Comparison of ENCODE assay signal across 8 cellular contexts in the genomic region with DNA sequence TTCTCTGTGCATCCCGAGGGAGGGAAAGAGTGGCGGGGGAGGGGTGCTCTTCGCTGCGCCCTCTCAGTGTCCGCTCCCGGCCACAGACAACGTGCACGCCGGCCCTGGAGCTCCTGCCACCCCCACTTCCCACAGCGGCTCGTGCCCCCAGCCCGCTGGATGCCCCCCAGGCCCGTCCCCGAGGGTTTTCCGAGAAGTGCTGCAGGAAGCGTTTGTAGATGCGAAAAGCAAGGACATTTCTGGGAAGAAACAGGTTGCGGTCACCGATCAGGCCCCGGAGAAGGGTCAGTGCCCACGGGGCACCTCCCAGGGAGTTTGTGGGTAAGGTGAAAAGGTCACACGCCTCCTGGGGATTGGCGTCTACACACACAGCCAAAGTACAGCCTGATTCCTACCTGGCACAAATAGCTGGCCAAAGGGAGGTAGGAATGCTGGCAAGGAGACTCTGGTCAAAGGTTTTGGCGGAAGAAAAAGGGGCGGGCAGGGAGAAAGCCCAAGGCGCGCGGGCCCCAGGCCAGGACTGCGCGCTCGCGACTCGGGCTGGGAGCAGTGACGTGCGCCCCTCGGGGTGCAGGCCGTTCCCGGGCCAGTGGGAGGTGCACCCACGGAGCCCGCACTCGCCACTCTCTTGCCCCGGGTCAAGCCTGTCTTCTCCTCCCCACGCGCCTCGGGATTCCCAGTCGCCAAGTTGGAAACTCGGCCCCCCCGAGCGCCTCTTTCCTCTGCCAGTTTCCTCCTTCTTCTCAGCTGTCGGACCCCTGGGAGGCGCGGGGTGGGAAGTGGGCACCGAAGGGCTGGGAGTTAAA. TPM values are rescaled to one million over a fixed set of nuclear protein-coding genes. Genes with fewer than 3 reads are reported as not detected.
DNase-seq lines count a peak whose midpoint lies in the region; TF ChIP-seq lines count a peak whose summit lies in the region.

No MANE protein-coding gene starts in this region.

- CTCF ChIA-PET in Calu3 (lab: Charles Lee): interaction anchor here (0.5 to 1.0 kb wide), 3 partner anchors 143 to 876 kb away, joined by 3 to 6 read pairs (median 3); no protein-coding TSS in a partner anchor

- H3K27ac Mint-ChIP-seq in Calu3 (ENCODE audit: unreplicated experiment) (peak overlapping the region; percentile 90), brain (peak overlapping the region; percentile 52 to 92 (median 82))

- H3K27me3 ChIP-seq in iPS-20b (ENCODE audit: insufficient read depth, low read length) (peaks cover 78% of the 10 kb centered on the region), skeletal muscle tissue (ENCODE audit: control insufficient read depth in 3 of 3, insufficient read depth in 3 of 3, low read length in 3 of 3) (no peaks in the 10 kb centered on the region)

- no peaks in the 10 kb centered on the region for H3K27me3 Mint-ChIP-seq in Calu3 (ENCODE audit: unreplicated experiment)
- peaks cover 48% of the 10 kb centered on the region for H3K27me3 Mint-ChIP-seq in brain

- H3K4me3 ChIP-seq in LNCaP clone FGC (ENCODE audit: low read depth, low read length) (peak overlapping the region; percentile 82), iPS-20b (ENCODE audit: low read length) (peak overlapping the region; percentile 74), skeletal muscle tissue (ENCODE audit: low read length in 3 of 3) (peak overlapping the region; percentile 80 to 97 (median 87))

- H3K9me3 Mint-ChIP-seq in Calu3 (ENCODE audit: low read depth, unreplicated experiment) (peaks cover 2% of the 10 kb centered on the region), brain (peaks cover 0 to 4% (median 0%) of the 10 kb centered on the region in 5 experiments)

- H3K4me1 ChIP-seq in iPS-20b (ENCODE audit: insufficient read depth, low read length) (no peaks in the 10 kb centered on the region; the same call in 1 of the 2 replicates), skeletal muscle tissue (ENCODE audit: control insufficient read depth in 3 of 3, insufficient read depth in 3 of 3, low read length in 3 of 3) (peaks cover 9 to 25% (median 20%) of the 10 kb centered on the region in 3 donors)

- DNase-seq in Calu3 (peak; percentile 82), LNCaP clone FGC (ENCODE audit: low read depth) (peak; percentile 89), SKM-1 (lab: John Stamatoyannopoulos, UW; ENCODE audit: unreplicated experiment) (no peak), OCI-M1 (lab: John Stamatoyannopoulos, UW) (no peak), AML-193 (lab: John Stamatoyannopoulos, UW) (no peak)

- H3K27ac ChIP-seq in iPS-20b (ENCODE audit: low read length) (no peak overlapping the region), skeletal muscle tissue (ENCODE audit: low read depth, low read length) (peak overlapping the region; percentile 79)

- H3K9ac ChIP-seq in iPS-20b (ENCODE audit: low read depth, low read length) (peak overlapping the region; percentile 5; the same call in 1 of the 2 replicates), skeletal muscle tissue (ENCODE audit: low read depth in 1 of 3, low read length in 3 of 3) (peak overlapping the region; percentile 71 to 95 (median 89))

- H3K4me1 Mint-ChIP-seq in Calu3 (ENCODE audit: low read depth, unreplicated experiment): peaks cover 21% of the 10 kb centered on the region
- peaks cover 41% of the 10 kb centered on the region for H3K4me1 Mint-ChIP-seq in brain

- peak overlapping the region; percentile 85 for H3K4me3 Mint-ChIP-seq in Calu3 (ENCODE audit: low read depth, unreplicated experiment)
- H3K4me3 Mint-ChIP-seq in brain: peak overlapping the region; percentile 84 to 95 (median 91)

- no peaks in the 10 kb centered on the region for H3K9me3 ChIP-seq in iPS-20b (ENCODE audit: insufficient read depth, low read depth, low read length)
- H3K9me3 ChIP-seq in skeletal muscle tissue (ENCODE audit: control insufficient read depth in 3 of 3, low read length in 3 of 3): no peaks in the 10 kb centered on the region

- no TSS peak for BruUV-seq in Calu3 (replicated peaks; lab: Mats Ljungman, UMichigan)

- H3K36me3 Mint-ChIP-seq in Calu3 (ENCODE audit: insufficient read depth, unreplicated experiment) (peaks cover 65% of the 10 kb centered on the region), brain (no peaks in the 10 kb centered on the region)

- H3K36me3 ChIP-seq in iPS-20b (ENCODE audit: insufficient read depth, low read depth, low read length): no peaks in the 10 kb centered on the region
- H3K36me3 ChIP-seq in skeletal muscle tissue (ENCODE audit: control insufficient read depth in 3 of 3, insufficient read depth in 3 of 3, low read length in 3 of 3): no peaks in the 10 kb centered on the region

- intact Hi-C loops in Calu3 (cut with micrococcal nuclease; ENCODE audit: unreplicated experiment): loop anchor here (10.0 kb wide), 2 partner anchors 169 to 379 kb away; no protein-coding TSS in a partner anchor

- no peak for TF ChIP-seq CTCF in Calu3 (IDR thresholded peaks at IDR 0.05; ENCODE audit: unreplicated experiment)
- TF ChIP-seq CTCF in LNCaP clone FGC (IDR thresholded peaks at IDR 0.05; ENCODE audit: control insufficient read depth, extremely low read depth, insufficient read depth): no peak
- TF ChIP-seq CTCF in brain (conservative IDR thresholded peaks at IDR 0.05): no peak

RNA-seq across cellular contexts. Expression of gene NRP1, which starts 1.5 kb away (rescaled TPM):
- total RNA-seq in Calu3 (2022) (96.3 and 99.1 TPM in 2 replicates), skeletal muscle tissue (120 TPM)
- 11.6 TPM for polyA plus RNA-seq in brain (ENCODE audit: insufficient read depth, low read depth, low replicate concordance)

Comparison
In these comparisons a context has a peak if more than half of its experiments do, and no peak if none do; other contexts are left out.
1. DNase-seq: peak in Calu3 (single experiment) and LNCaP clone FGC (single experiment); none in SKM-1 (single experiment), OCI-M1 (single experiment) and AML-193 (0 of 2).
2. Peak in every context shown above with its lines, with median percentiles within 50 percentile points of each other: H3K4me3 ChIP-seq.